2 cellular contexts compared by ENCODE assay signal in the genomic region with DNA sequence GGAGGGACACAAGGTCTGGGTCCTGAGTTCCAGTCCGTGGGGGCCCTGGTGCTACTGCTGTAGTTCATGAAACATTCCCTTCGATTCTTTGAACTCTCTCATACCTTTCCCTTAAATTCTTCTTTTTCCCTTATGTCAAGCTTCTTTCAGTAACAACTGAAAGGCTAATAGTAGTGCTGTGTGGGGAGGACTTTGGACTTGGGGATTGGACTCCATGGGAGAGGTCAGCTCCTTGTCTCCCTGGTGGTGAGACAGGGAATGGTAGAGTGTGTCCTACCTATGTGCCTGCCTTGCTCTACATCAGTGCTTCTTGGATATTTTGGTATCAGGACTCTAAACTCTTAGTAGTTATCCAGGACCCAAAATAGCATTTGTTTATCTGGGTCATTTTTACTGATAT.
TF ChIP-seq lines count a peak whose summit lies in the region.

No MANE protein-coding gene starts in this region.

TF ChIP-seq in HEK293T, 16 proteins besides CTCF, POLR2A, EP300 and RAD21 (continued from another document):
- no peak for TF ChIP-seq FOXA1 (IDR thresholded peaks at IDR 0.05)
- TF ChIP-seq FOXK2 (IDR thresholded peaks at IDR 0.05) = no peak
- TF ChIP-seq SP1 (IDR thresholded peaks at IDR 0.05) = no peak
- no peak for TF ChIP-seq FOXM1 (IDR thresholded peaks at IDR 0.05; ENCODE audit: borderline replicate concordance)
- TF ChIP-seq CTBP1 (IDR thresholded peaks at IDR 0.05; ENCODE audit: borderline replicate concordance) = no peak
- no peak for TF ChIP-seq ZNF384 (IDR thresholded peaks at IDR 0.05)
- TF ChIP-seq, protein P1, sequence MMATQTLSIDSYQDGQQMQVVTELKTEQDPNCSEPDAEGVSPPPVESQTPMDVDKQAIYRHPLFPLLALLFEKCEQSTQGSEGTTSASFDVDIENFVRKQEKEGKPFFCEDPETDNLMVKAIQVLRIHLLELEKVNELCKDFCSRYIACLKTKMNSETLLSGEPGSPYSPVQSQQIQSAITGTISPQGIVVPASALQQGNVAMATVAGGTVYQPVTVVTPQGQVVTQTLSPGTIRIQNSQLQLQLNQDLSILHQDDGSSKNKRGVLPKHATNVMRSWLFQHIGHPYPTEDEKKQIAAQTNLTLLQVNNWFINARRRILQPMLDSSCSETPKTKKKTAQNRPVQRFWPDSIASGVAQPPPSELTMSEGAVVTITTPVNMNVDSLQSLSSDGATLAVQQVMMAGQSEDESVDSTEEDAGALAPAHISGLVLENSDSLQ (IDR thresholded peaks at IDR 0.05) = no peak
- no peak for TF ChIP-seq LEF1 (IDR thresholded peaks at IDR 0.05; ENCODE audit: borderline replicate concordance)
- TF ChIP-seq NFRKB (IDR thresholded peaks at IDR 0.05) = no peak
- TF ChIP-seq HDGF (IDR thresholded peaks at IDR 0.05; ENCODE audit: borderline replicate concordance) = no peak
- TF ChIP-seq ARNT (IDR thresholded peaks at IDR 0.05) = no peak
- TF ChIP-seq TARDBP (IDR thresholded peaks at IDR 0.05) = no peak
- TF ChIP-seq L3MBTL2 (conservative IDR thresholded peaks at IDR 0.05) = no peak
TF ChIP-seq in HEK293T: peak in this region for 0.

TF ChIP-seq in H1, 55 proteins besides CTCF, POLR2A, EP300 and RAD21 (continued from another document):
- TF ChIP-seq POLR2AphosphoS5 (IDR thresholded peaks at IDR 0.05; ENCODE audit: low read depth, low read length) (no peak), ASH2L (IDR thresholded peaks at IDR 0.05; ENCODE audit: low read length) (no peak), EZH2 (IDR thresholded peaks at IDR 0.05; ENCODE audit: low read depth, low read length, severe bottlenecking) (no peak), CBX5 (IDR thresholded peaks at IDR 0.05; ENCODE audit: low read depth, low read length) (no peak), SRF (IDR thresholded peaks at IDR 0.05; ENCODE audit: low read depth, low read length) (no peak), KDM4A (IDR thresholded peaks at IDR 0.05; ENCODE audit: low read depth, low read length, severe bottlenecking) (no peak), ATF2 (IDR thresholded peaks at IDR 0.05; ENCODE audit: low read length) (no peak), ZNF274 (IDR thresholded peaks at IDR 0.05; ENCODE audit: borderline replicate concordance, extremely low read depth, low read length) (no peak), EGR1 (IDR thresholded peaks at IDR 0.05; ENCODE audit: borderline replicate concordance, low read depth, low read length) (no peak), MAX (IDR thresholded peaks at IDR 0.05) (no peak), SP1 (IDR thresholded peaks at IDR 0.05; ENCODE audit: low read depth, low read length) (no peak), HDAC2 (IDR thresholded peaks at IDR 0.05; ENCODE audit: borderline replicate concordance in 1 of 2, low read depth in 2 of 2, low read length in 2 of 2) (no peak), SIRT6 (IDR thresholded peaks at IDR 0.05; ENCODE audit: low read length) (no peak)
